ENCODE assay signal across 8 cellular contexts in the genomic region with DNA sequence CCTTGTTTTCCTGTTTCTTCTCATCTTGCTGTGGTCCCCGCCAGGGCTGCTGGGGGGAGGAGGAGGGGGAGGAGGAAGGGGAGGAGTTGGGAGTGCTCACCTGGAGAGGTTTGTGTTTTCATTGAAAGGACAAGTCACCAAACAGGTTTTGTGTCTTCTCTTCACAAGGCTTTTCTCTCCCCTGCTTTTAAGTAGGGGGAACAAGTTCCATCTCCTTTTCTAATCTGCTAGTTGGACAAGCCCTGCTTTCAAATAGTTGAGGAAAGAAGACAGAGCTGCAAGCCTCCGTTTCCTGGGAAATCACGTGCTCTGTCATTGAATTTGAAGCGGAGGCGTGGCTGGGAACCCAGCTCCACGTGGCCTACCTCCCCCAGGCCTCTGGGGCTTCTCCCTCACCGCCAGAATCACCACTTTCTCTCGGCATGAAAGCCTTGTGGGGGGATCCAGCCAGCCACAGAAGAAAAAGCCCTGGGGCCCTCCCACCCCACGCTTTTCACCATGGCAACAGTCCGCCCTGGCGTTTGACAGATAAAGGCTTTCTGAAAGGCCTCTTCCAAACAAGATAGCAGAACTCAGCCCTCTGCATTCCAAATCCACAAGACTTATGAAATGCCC. TPM values are rescaled to one million over a fixed set of nuclear protein-coding genes. Genes with fewer than 3 reads are reported as not detected.
DNase-seq lines count a peak whose midpoint lies in the region; ATAC-seq and TF ChIP-seq lines count a peak whose summit lies in the region.

No MANE protein-coding gene starts in this region.

- H3K36me3 ChIP-seq in neural cell (ENCODE audit: insufficient read depth, low read length) (no peaks in the 10 kb centered on the region), tibial nerve (peaks cover 0 to 10% (median 0%) of the 10 kb centered on the region in 3 donors)

- TF ChIP-seq RAD21 in neural cell (conservative IDR thresholded peaks at IDR 0.05) = no peak

- TF ChIP-seq EP300 in neural cell (conservative IDR thresholded peaks at IDR 0.05; ENCODE audit: poor library complexity, severe bottlenecking) = peak; percentile 35
- peak in 1 of 2 donors; percentile 28 for TF ChIP-seq EP300 in tibial nerve (IDR thresholded peaks at IDR 0.05)

- H3K27ac ChIP-seq in neural cell (ENCODE audit: low read length) (peak overlapping the region; percentile 63), tibial nerve (peak overlapping the region; percentile 24 to 83 (median 53))

- POLR2A ChIA-PET in WTC11 (lab: Charles Lee) = interaction anchor here (1.0 kb wide), 1 partner anchor 320 kb away, joined by 3 read pairs; no protein-coding TSS in a partner anchor

- TF ChIP-seq CTCF in WTC11 (IDR thresholded peaks at IDR 0.05) = no peak
- no peak for TF ChIP-seq CTCF in neural cell (IDR thresholded peaks at IDR 0.05; ENCODE audit: poor library complexity, severe bottlenecking)
- no peak for TF ChIP-seq CTCF in tibial nerve (IDR thresholded peaks at IDR 0.05)

- CTCF ChIA-PET in WTC11 (lab: Charles Lee) = interaction anchor here (0.6 to 1.7 kb wide), 5 partner anchors 21 to 218 kb away, joined by 3 to 11 read pairs (median 6); no protein-coding TSS in a partner anchor

- no peaks in the 10 kb centered on the region for H3K36me3 Mint-ChIP-seq in WTC11

- H3K27me3 ChIP-seq in neural cell (ENCODE audit: insufficient read depth, low read depth, low read length) = no peaks in the 10 kb centered on the region
- no peaks in the 10 kb centered on the region for H3K27me3 ChIP-seq in tibial nerve

- no peaks in the 10 kb centered on the region for H3K9me3 ChIP-seq in neural cell (ENCODE audit: low read length)
- H3K9me3 ChIP-seq in tibial nerve = no peaks in the 10 kb centered on the region

- H3K4me3 ChIP-seq in neural cell (ENCODE audit: low read length) = peak overlapping the region; percentile 53
- H3K4me3 ChIP-seq in tibial nerve = no peak overlapping the region

- peaks cover 0 to 49% (median 26%) of the 10 kb centered on the region in 4 donors for H3K4me1 ChIP-seq in tibial nerve

- no peaks in the 10 kb centered on the region for H4K20me1 ChIP-seq in neural cell (ENCODE audit: insufficient read depth)

- H3K4me2 ChIP-seq in neural cell (ENCODE audit: low read length) = peak overlapping the region; percentile 31

- H3F3A ChIP-seq in neural cell (ENCODE audit: insufficient read depth, low read length, poor library complexity, severe bottlenecking) = no peaks in the 10 kb centered on the region

- peak overlapping the region; percentile 40 for H2AFZ ChIP-seq in neural cell (ENCODE audit: low read depth, low read length)

- peak overlapping the region; percentile 50 for H3K9ac ChIP-seq in neural cell (ENCODE audit: low read length)

- peak overlapping the region; percentile 86 for H3K27ac Mint-ChIP-seq in WTC11

- 4 to 12% methylated on average over 11 of the region's 11 CpGs for WGBS in tibial nerve, 2 donors

- H3K9me3 Mint-ChIP-seq in WTC11 = no peaks in the 10 kb centered on the region

- ATAC-seq in WTC11 = peak; percentile 38

- H3K4me1 Mint-ChIP-seq in WTC11 = peaks cover 44% of the 10 kb centered on the region

- peak overlapping the region; percentile 54 for H3K4me3 Mint-ChIP-seq in WTC11

- no peaks in the 10 kb centered on the region for H3K79me2 ChIP-seq in neural cell (replicated peaks; ENCODE audit: insufficient read depth, low read length)

- no peaks in the 10 kb centered on the region for H3K9me2 ChIP-seq in neural cell (ENCODE audit: insufficient read depth, low read length)

- H3K27me3 Mint-ChIP-seq in WTC11 (ENCODE audit: low read depth) = peaks cover 3% of the 10 kb centered on the region

- DNase-seq in activated gamma-delta T cell treated with anti-CD3 and anti-CD28 coated beads, Interleukin-2, amount 50 U/mL, for 16 hours (ENCODE audit: low read depth) = peak; percentile 14
- DNase-seq in activated gamma-delta T cell (lab: John Stamatoyannopoulos, UW) (no peak), WTC11 (ENCODE audit: low spot score) (peak; percentile 63), epidermal melanocyte (ENCODE audit: insufficient read length, low spot score) (peak; percentile 93), tibial nerve (ENCODE audit: low spot score in 2 of 2) (no peak), AML-193 (lab: John Stamatoyannopoulos, UW) (no peak), NOMO-1 (lab: John Stamatoyannopoulos, UW; ENCODE audit: unreplicated experiment in 2 of 2) (no peak)

- no peak for TF ChIP-seq POLR2A in tibial nerve (IDR thresholded peaks at IDR 0.05)

TF ChIP-seq in WTC11, 78 proteins besides CTCF, POLR2A, EP300 and RAD21 (continues in another document):
- TF ChIP-seq, protein P1, sequence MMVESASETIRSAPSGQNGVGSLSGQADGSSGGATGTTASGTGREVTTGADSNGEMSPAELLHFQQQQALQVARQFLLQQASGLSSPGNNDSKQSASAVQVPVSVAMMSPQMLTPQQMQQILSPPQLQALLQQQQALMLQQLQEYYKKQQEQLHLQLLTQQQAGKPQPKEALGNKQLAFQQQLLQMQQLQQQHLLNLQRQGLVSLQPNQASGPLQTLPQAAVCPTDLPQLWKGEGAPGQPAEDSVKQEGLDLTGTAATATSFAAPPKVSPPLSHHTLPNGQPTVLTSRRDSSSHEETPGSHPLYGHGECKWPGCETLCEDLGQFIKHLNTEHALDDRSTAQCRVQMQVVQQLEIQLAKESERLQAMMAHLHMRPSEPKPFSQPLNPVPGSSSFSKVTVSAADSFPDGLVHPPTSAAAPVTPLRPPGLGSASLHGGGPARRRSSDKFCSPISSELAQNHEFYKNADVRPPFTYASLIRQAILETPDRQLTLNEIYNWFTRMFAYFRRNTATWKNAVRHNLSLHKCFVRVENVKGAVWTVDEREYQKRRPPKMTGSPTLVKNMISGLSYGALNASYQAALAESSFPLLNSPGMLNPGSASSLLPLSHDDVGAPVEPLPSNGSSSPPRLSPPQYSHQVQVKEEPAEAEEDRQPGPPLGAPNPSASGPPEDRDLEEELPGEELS (CRISPR knock-in tag; IDR thresholded peaks at IDR 0.05) = peak; percentile 74; the same call in 1 of the 2 replicates
- no peak for TF ChIP-seq SOX15 (CRISPR knock-in tag; IDR thresholded peaks at IDR 0.05)
- TF ChIP-seq, protein P2, sequence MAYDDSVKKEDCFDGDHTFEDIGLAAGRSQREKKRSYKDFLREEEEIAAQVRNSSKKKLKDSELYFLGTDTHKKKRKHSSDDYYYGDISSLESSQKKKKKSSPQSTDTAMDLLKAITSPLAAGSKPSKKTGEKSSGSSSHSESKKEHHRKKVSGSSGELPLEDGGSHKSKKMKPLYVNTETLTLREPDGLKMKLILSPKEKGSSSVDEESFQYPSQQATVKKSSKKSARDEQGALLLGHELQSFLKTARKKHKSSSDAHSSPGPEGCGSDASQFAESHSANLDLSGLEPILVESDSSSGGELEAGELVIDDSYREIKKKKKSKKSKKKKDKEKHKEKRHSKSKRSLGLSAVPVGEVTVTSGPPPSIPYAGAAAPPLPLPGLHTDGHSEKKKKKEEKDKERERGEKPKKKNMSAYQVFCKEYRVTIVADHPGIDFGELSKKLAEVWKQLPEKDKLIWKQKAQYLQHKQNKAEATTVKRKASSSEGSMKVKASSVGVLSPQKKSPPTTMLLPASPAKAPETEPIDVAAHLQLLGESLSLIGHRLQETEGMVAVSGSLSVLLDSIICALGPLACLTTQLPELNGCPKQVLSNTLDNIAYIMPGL (CRISPR knock-in tag; IDR thresholded peaks at IDR 0.05) = no peak

TF ChIP-seq in neural cell, 6 proteins besides CTCF, POLR2A, EP300 and RAD21:
- TF ChIP-seq, protein P3, sequence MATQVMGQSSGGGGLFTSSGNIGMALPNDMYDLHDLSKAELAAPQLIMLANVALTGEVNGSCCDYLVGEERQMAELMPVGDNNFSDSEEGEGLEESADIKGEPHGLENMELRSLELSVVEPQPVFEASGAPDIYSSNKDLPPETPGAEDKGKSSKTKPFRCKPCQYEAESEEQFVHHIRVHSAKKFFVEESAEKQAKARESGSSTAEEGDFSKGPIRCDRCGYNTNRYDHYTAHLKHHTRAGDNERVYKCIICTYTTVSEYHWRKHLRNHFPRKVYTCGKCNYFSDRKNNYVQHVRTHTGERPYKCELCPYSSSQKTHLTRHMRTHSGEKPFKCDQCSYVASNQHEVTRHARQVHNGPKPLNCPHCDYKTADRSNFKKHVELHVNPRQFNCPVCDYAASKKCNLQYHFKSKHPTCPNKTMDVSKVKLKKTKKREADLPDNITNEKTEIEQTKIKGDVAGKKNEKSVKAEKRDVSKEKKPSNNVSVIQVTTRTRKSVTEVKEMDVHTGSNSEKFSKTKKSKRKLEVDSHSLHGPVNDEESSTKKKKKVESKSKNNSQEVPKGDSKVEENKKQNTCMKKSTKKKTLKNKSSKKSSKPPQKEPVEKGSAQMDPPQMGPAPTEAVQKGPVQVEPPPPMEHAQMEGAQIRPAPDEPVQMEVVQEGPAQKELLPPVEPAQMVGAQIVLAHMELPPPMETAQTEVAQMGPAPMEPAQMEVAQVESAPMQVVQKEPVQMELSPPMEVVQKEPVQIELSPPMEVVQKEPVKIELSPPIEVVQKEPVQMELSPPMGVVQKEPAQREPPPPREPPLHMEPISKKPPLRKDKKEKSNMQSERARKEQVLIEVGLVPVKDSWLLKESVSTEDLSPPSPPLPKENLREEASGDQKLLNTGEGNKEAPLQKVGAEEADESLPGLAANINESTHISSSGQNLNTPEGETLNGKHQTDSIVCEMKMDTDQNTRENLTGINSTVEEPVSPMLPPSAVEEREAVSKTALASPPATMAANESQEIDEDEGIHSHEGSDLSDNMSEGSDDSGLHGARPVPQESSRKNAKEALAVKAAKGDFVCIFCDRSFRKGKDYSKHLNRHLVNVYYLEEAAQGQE (IDR thresholded peaks at IDR 0.05; ENCODE audit: borderline replicate concordance) = no peak
- TF ChIP-seq POLR2AphosphoS5 (IDR thresholded peaks at IDR 0.05) = peak; percentile 33
- TF ChIP-seq SMC3 (conservative IDR thresholded peaks at IDR 0.05; ENCODE audit: poor library complexity) = no peak
- TF ChIP-seq TAF1 (IDR thresholded peaks at IDR 0.05; ENCODE audit: low read depth) = no peak
- TF ChIP-seq MXI1 (conservative IDR thresholded peaks at IDR 0.05; ENCODE audit: poor library complexity, severe bottlenecking) = peak; percentile 91
- no peak for TF ChIP-seq EZH2 (IDR thresholded peaks at IDR 0.05; ENCODE audit: borderline replicate concordance, insufficient read depth, low read length, poor library complexity, severe bottlenecking)

RNA-seq across cellular contexts. Expression of a gene that starts 51.5 kb away (rescaled TPM):
- total RNA-seq in WTC11 (2021) (7.3 to 8.7 TPM (median 8.5 TPM) in 3 replicates), tibial nerve (10 to 100 TPM; 71.1 to 98.4 (median 75.6) TPM)
- polyA plus RNA-seq in neural cell = 0.20 and 1.1 TPM in 2 replicates
- 0.73 and 0.93 TPM in 2 replicates for polyA minus RNA-seq in neural cell

Comparison
In these comparisons a context has a peak if more than half of its experiments do, and no peak if none do; other contexts are left out.
1. DNase-seq: peak in activated gamma-delta T cell treated with anti-CD3 and anti-CD28 coated beads, Interleukin-2, amount 50 U/mL, for 16 hours (single experiment), WTC11 (single experiment) and epidermal melanocyte (single experiment); none in activated gamma-delta T cell (single experiment), tibial nerve (0 of 2), AML-193 (0 of 2) and NOMO-1 (0 of 2).